In the genomic region with DNA sequence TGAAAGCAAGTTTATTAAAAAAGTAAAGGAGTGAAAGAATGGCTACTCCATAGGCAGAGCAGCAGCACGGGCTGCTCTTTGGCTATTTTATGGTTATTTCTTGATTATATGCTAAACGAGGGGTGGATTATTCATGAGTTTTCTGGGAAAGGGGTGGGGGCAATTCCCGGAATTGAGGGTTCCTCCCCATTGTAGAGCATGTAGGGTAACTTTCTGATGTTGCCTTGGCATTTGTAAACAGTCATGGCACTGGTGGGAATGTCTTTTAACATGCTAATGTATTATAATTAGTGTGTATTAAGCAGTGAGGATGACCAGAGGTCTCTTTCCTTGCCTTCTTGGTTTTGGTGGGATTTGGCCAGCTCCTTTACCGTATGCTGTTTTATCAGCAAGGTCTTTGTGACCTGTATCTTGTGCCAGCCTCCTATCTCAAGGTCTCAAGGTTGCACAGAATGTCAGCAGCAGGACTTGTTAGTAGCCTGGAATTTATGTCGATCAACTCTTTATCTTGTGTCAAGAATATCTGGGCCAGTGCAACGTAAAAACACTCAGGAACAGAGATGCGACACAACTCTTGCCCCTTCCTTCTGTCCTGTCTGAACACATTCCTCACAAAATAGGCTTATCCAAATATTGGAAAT, we compare ENCODE assay signal across 19 cellular contexts.
"Had no signal": no experiment of that assay in that cellular context is flagged by ENCODE, and none has a peak within 500 bp of the region (broad histone marks: within the 10 kb centered on the region; RNA-seq: fewer than 3 reads in every experiment).

No MANE protein-coding gene starts in this region.

- DNase-seq: activated CD4-positive, alpha-beta T cell treated with anti-CD3 and anti-CD28 coated beads, Interleukin-2, amount 50 U/mL, for 48 hours; activated CD4-positive, CD25-positive, alpha-beta regulatory T cell treated with anti-CD3 and anti-CD28 coated beads, Interleukin-2, amount 50 U/mL, for 72 hours; activated gamma-delta T cell treated with Interleukin-2 at 50 U/mL for 16 hours; activated naive CD8-positive, alpha-beta T cell treated with anti-CD3 and anti-CD28 coated beads for 36 hours; activated T-cell treated with anti-CD3 and anti-CD28 coated beads, Interleukin-2, amount 50 U/mL, for 72 hours; aorta; cortex of kidney; effector memory CD8-positive, alpha-beta T cell; immature natural killer cell; posterior cingulate gyrus; SW 1271 had no signal

- ATAC-seq: activated T-cell treated with anti-CD3 and anti-CD28 coated beads, Interleukin-2, amount 50 U/mL, for 72 hours; effector memory CD8-positive, alpha-beta T cell; gastroesophageal sphincter; stimulated activated effector memory CD8-positive, alpha-beta T cell treated with anti-CD3 and anti-CD28 coated beads, Interleukin-12 subunit alpha, Interleukin-12 subunit beta, amount 100 ng/mL, for 72 hours had no signal

- H2AFZ ChIP-seq: hepatocyte had no signal

- H3K4me1 Mint-ChIP-seq: activated naive CD8-positive, alpha-beta T cell treated with anti-CD3 and anti-CD28 coated beads for 36 hours; immature natural killer cell; stimulated activated effector memory CD8-positive, alpha-beta T cell treated with anti-CD3 and anti-CD28 coated beads, Interleukin-12 subunit alpha, Interleukin-12 subunit beta, amount 100 ng/mL, for 72 hours had no signal

- H3K4me1 ChIP-seq: gastroesophageal sphincter, vagina had no signal

- H3K27ac ChIP-seq: cardiac muscle cell, gastroesophageal sphincter, hepatocyte, neutrophil, vagina had no signal

- H3K9me3 ChIP-seq: gastroesophageal sphincter, neutrophil, tibial nerve, vagina had no signal

- H3K27ac Mint-ChIP-seq: activated naive CD8-positive, alpha-beta T cell treated with anti-CD3 and anti-CD28 coated beads for 36 hours; activated T-cell treated with anti-CD3 and anti-CD28 coated beads, Interleukin-2, amount 50 U/mL, for 72 hours; effector memory CD8-positive, alpha-beta T cell; immature natural killer cell; stimulated activated effector memory CD8-positive, alpha-beta T cell treated with anti-CD3 and anti-CD28 coated beads, Interleukin-12 subunit alpha, Interleukin-12 subunit beta, amount 100 ng/mL, for 72 hours; T-helper 2 cell treated with Interferon-gamma antibody and Interleukin-4, amounts not matched to agents 5 μg/mL and 100 μg/mL, for 36 hours had no signal

- H3K79me2 ChIP-seq: hepatocyte had no signal

- H3K4me3 ChIP-seq: cardiac muscle cell, gastroesophageal sphincter, hepatocyte, tibial nerve, vagina had no signal

- H3K4me2 ChIP-seq: hepatocyte had no signal

- H3K36me3 Mint-ChIP-seq: activated naive CD8-positive, alpha-beta T cell treated with anti-CD3 and anti-CD28 coated beads for 36 hours; immature natural killer cell; stimulated activated effector memory CD8-positive, alpha-beta T cell treated with anti-CD3 and anti-CD28 coated beads, Interleukin-12 subunit alpha, Interleukin-12 subunit beta, amount 100 ng/mL, for 72 hours had no signal

- H3K27me3 Mint-ChIP-seq: activated naive CD8-positive, alpha-beta T cell treated with anti-CD3 and anti-CD28 coated beads for 36 hours; effector memory CD8-positive, alpha-beta T cell had no signal

- H3K36me3 ChIP-seq: cardiac muscle cell, gastroesophageal sphincter, neutrophil, tibial nerve, vagina had no signal

- H3K4me3 Mint-ChIP-seq: activated naive CD8-positive, alpha-beta T cell treated with anti-CD3 and anti-CD28 coated beads for 36 hours; activated T-cell treated with anti-CD3 and anti-CD28 coated beads, Interleukin-2, amount 50 U/mL, for 72 hours; effector memory CD8-positive, alpha-beta T cell; immature natural killer cell; stimulated activated effector memory CD8-positive, alpha-beta T cell treated with anti-CD3 and anti-CD28 coated beads, Interleukin-12 subunit alpha, Interleukin-12 subunit beta, amount 100 ng/mL, for 72 hours; T-helper 2 cell treated with Interferon-gamma antibody and Interleukin-4, amounts not matched to agents 5 μg/mL and 100 μg/mL, for 36 hours had no signal

- H3K27me3 ChIP-seq: cardiac muscle cell, gastroesophageal sphincter, hepatocyte, neutrophil, tibial nerve, vagina had no signal
